In the genomic region with DNA sequence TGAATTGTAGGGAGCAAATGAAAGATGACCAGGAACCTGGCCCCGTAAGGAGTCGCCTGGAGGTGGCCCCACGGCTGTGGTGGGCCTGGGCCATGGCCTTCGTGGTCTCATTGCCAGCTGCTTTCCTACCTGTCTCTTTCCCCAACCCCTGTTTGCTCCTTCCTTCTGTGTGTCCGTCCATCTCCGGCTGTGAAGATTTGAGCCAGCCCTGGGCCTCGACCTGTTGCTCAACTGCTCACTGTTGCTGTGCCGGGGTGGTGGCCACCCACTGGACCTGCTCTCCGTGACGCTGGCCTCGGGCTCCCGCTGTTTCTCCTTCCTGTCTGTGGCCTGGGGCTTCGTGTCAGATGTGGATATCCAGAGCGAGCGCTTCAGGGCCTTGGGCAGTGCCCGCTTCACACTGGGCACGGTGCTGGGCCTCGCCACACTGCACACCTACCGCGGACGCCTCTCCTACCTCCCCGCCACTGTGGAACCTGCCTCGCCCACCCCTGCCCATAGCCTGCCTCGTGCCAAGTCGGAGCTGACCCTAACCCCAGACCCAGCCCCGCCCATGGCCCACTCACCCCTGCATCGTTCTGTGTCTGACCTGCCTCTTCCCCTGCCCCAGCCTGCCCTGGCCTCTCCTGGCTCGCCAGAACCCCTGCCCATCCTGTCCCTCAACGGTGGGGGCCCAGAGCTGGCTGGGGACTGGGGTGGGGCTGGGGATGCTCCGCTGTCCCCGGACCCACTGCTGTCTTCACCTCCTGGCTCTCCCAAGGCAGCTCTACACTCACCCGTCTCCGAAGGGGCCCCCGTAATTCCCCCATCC, we compare ENCODE assay signal across 1 cellular context.
TF ChIP-seq lines count a peak whose summit lies in the region.

No MANE protein-coding gene starts in this region.

TF ChIP-seq in H1, 55 proteins besides CTCF, POLR2A, EP300 and RAD21:
- TF ChIP-seq ATF2 (IDR thresholded peaks at IDR 0.05; ENCODE audit: low read length) (no peak), POU5F1 (IDR thresholded peaks at IDR 0.05; ENCODE audit: low read depth, low read length) (no peak), ASH2L (IDR thresholded peaks at IDR 0.05; ENCODE audit: low read length) (no peak), SUZ12 (IDR thresholded peaks at IDR 0.05; ENCODE audit: low read length) (no peak), SAP30 (IDR thresholded peaks at IDR 0.05; ENCODE audit: insufficient read depth, insufficient replicate concordance, low read length) (no peak), JUN (IDR thresholded peaks at IDR 0.05; ENCODE audit: low read depth, low read length) (no peak), KDM5A (IDR thresholded peaks at IDR 0.05; ENCODE audit: low read length) (no peak), SP1 (IDR thresholded peaks at IDR 0.05; ENCODE audit: low read depth, low read length) (no peak), FOSL1 (IDR thresholded peaks at IDR 0.05; ENCODE audit: insufficient read depth, low read depth, low read length) (no peak), TCF12 (IDR thresholded peaks at IDR 0.05; ENCODE audit: low read depth, low read length) (no peak), GTF2F1 (IDR thresholded peaks at IDR 0.05; ENCODE audit: borderline replicate concordance, low read depth, low read length) (no peak), TAF1 (IDR thresholded peaks at IDR 0.05; ENCODE audit: low read depth, low read length) (no peak), CHD1 (IDR thresholded peaks at IDR 0.05; ENCODE audit: low read depth, low read length) (no peak)
- TF ChIP-seq, protein P1, sequence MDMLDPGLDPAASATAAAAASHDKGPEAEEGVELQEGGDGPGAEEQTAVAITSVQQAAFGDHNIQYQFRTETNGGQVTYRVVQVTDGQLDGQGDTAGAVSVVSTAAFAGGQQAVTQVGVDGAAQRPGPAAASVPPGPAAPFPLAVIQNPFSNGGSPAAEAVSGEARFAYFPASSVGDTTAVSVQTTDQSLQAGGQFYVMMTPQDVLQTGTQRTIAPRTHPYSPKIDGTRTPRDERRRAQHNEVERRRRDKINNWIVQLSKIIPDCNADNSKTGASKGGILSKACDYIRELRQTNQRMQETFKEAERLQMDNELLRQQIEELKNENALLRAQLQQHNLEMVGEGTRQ (IDR thresholded peaks at IDR 0.05; ENCODE audit: low read length): no peak
